Comparison of ENCODE assay signal across 5 cellular contexts in genomic region chr12:131322460-131322859, GRCh38.
A peak's percentile ranks its signal among the peaks of the same experiment; 100 is the strongest.
DNase-seq lines count a peak whose midpoint lies in the region; ATAC-seq, FAIRE-seq and TF ChIP-seq lines count a peak whose summit lies in the region.
"Not testable (repeated sequence)": the region's sequence is repeated elsewhere in the genome, so short reads cannot be mapped to it uniquely, and the experiment has no call there.

No MANE protein-coding gene starts in this region.

- H4K20me1 ChIP-seq in IMR-90 (ENCODE audit: insufficient read depth, low read length); K562 (replicated peaks; ENCODE audit: control insufficient read depth, insufficient read depth, low read length): not testable (repeated sequence)

- CTCF ChIA-PET in A549 (lab: Yijun Ruan, JAX); IMR-90 (lab: Yijun Ruan, JAX); K562 (lab: Yijun Ruan, JAX; ENCODE audit: low intra/inter-chr PET ratio): not testable (repeated sequence)

- not testable (repeated sequence) for H3K23ac ChIP-seq in IMR-90 (ENCODE audit: low read depth, low read length)

- not testable (repeated sequence) for H2AK9ac ChIP-seq in IMR-90 (replicated peaks; ENCODE audit: low read depth, low read length, poor library complexity)

- WGBS in A549 (ENCODE audit: missing lambda C conversion rate), result 23% methylated on average over 3 of the region's 3 CpGs
- no CpG with 5 or more reads among the region's 3 CpGs for WGBS in IMR-90 (ENCODE audit: extremely low coverage in 2 of 2, insufficient read length in 1 of 2), 2 experiments
- 6% methylated on average over 3 of the region's 3 CpGs for WGBS in K562 (ENCODE audit: insufficient coverage, low coverage, missing lambda C conversion rate)
- 56 to 61% methylated on average over 3 of the region's 3 CpGs for WGBS in pancreas, 2 donors

- H4K91ac ChIP-seq in IMR-90 (ENCODE audit: insufficient read depth, low read depth, low read length), result not testable (repeated sequence)

- not testable (repeated sequence) for H3K56ac ChIP-seq in IMR-90 (ENCODE audit: extremely low read depth, insufficient read depth, low read length)

- not testable (repeated sequence) for ATAC-seq in A549; IMR-90 (ENCODE audit: low read depth); K562; pancreas

- H2BK5ac ChIP-seq in IMR-90 (ENCODE audit: low read depth, low read length, poor library complexity, severe bottlenecking), result not testable (repeated sequence)

- dilution Hi-C loops in IMR-90 (cut with HindIII; ENCODE audit: low sequenced_read_pairs, unreplicated experiment), result not testable (repeated sequence)

- H3K4me2 ChIP-seq in A549; IMR-90 (ENCODE audit: low read depth, low read length); K562 (ENCODE audit: insufficient read depth, low read length): not testable (repeated sequence)

- not testable (repeated sequence) for H2AFZ ChIP-seq in IMR-90 (replicated peaks; ENCODE audit: low read length, poor library complexity); K562 (ENCODE audit: low read depth, low read length)

- not testable (repeated sequence) for H3K18ac ChIP-seq in IMR-90 (ENCODE audit: low read depth, low read length)

- POLR2A ChIA-PET in A549 (lab: Yijun Ruan, JAX); IMR-90 (lab: Charles Lee; ENCODE audit: unreplicated experiment): not testable (repeated sequence)
- POLR2A ChIA-PET in K562 (lab: Yijun Ruan, JAX), result interaction anchor here (0.6 kb wide), 1 partner anchor 9 kb away, joined by 3 read pairs; no protein-coding TSS in a partner anchor

- H2BK120ac ChIP-seq in IMR-90 (ENCODE audit: low read depth, low read length), result not testable (repeated sequence)

- H3K4me3 ChIP-seq in A549; IMR-90 (ENCODE audit: insufficient read depth, low read depth, low read length); K562; pancreas: not testable (repeated sequence)

- TF ChIP-seq RAD21 in A549 (conservative IDR thresholded peaks at IDR 0.05 in 1 of 2, IDR thresholded peaks at IDR 0.05 in 1 of 2); IMR-90 (IDR thresholded peaks at IDR 0.05; ENCODE audit: low read length); K562 (CRISPR knock-in tag; conservative IDR thresholded peaks at IDR 0.05 in 1 of 2, IDR thresholded peaks at IDR 0.05 in 1 of 2): not testable (repeated sequence)

- not testable (repeated sequence) for H4K5ac ChIP-seq in IMR-90 (ENCODE audit: low read depth, low read length)

- in situ Hi-C loops in IMR-90 (cut with MboI; ENCODE audit: low sequenced_read_pairs); K562 (cut with MboI): not testable (repeated sequence)

- not testable (repeated sequence) for H2BK15ac ChIP-seq in IMR-90 (ENCODE audit: low read depth, low read length)

- FAIRE-seq in A549 (lab: Jason Lieb, UNC); K562 (lab: Jason Lieb, UNC): not testable (repeated sequence)
- peak; percentile 94 for FAIRE-seq in frontal cortex (lab: Jason Lieb, UNC)
- FAIRE-seq in pancreas (lab: Jason Lieb, UNC), result peak; percentile 68

- H3K27me3 ChIP-seq in IMR-90 (ENCODE audit: control insufficient read depth, insufficient read depth, low read length); K562 (ENCODE audit: control insufficient read depth in 2 of 2, insufficient read depth in 2 of 2, low read length in 2 of 2); pancreas: not testable (repeated sequence)

- DNase-seq in A549 (ENCODE audit: low read depth in 1 of 2, low spot score in 1 of 2); IMR-90; K562 (ENCODE audit: extremely low read depth in 1 of 4, low spot score in 3 of 4); frontal cortex (ENCODE audit: low spot score in 2 of 2); pancreas: not testable (repeated sequence)

- H3K9ac ChIP-seq in IMR-90 (ENCODE audit: low read depth, low read length); K562 (ENCODE audit: insufficient read depth in 1 of 2, low read depth in 2 of 2, low read length in 2 of 2): not testable (repeated sequence)

- BruUV-seq in IMR-90 (replicated peaks; lab: Mats Ljungman, UMichigan); K562 (replicated peaks; lab: Mats Ljungman, UMichigan): not testable (repeated sequence)

- not testable (repeated sequence) for H3K14ac ChIP-seq in IMR-90 (replicated peaks; ENCODE audit: low read depth, low read length)

- not testable (repeated sequence) for H3K4ac ChIP-seq in IMR-90 (ENCODE audit: low read depth, low read length)

- not testable (repeated sequence) for H3K27ac ChIP-seq in A549; IMR-90 (ENCODE audit: insufficient read depth, low read length); K562 (ENCODE audit: extremely low read depth, low read depth, low read length); pancreas

- TF ChIP-seq EP300 in A549 (IDR thresholded peaks at IDR 0.05); K562 (IDR thresholded peaks at IDR 0.05; ENCODE audit: low read length): not testable (repeated sequence)

- not testable (repeated sequence) for H2AK5ac ChIP-seq in IMR-90 (ENCODE audit: low read depth, low read length)

- H2BK20ac ChIP-seq in IMR-90 (ENCODE audit: low read depth, low read length), result not testable (repeated sequence)

- H3K36me3 ChIP-seq in IMR-90 (ENCODE audit: control insufficient read depth, insufficient read depth, low read length); K562 (ENCODE audit: control insufficient read depth, insufficient read depth, low read length); pancreas: not testable (repeated sequence)

- H3K9me3 ChIP-seq in A549, result peaks cover 14% of the 10 kb centered on the region
- not testable (repeated sequence) for H3K9me3 ChIP-seq in IMR-90 (ENCODE audit: control insufficient read depth, insufficient read depth, low read length); K562 (replicated peaks; ENCODE audit: control insufficient read depth, insufficient read depth, low read depth, low read length); pancreas

- H3K9me1 ChIP-seq in IMR-90 (ENCODE audit: insufficient read depth, low read length); K562 (ENCODE audit: control insufficient read depth, insufficient read depth, low read length): not testable (repeated sequence)

- H3K79me2 ChIP-seq in K562 (ENCODE audit: control insufficient read depth, insufficient read depth, low read length), result not testable (repeated sequence)

- not testable (repeated sequence) for H4K8ac ChIP-seq in IMR-90 (ENCODE audit: low read depth in 2 of 2, low read length in 2 of 2)

- intact Hi-C loops in IMR-90 (cut with micrococcal nuclease); pancreas (cut with DNase I): not testable (repeated sequence)
- intact Hi-C loops in K562 (cut with micrococcal nuclease), result loop anchor here (10.0 kb wide), 1 partner anchor 132 kb away; no protein-coding TSS in a partner anchor

- not testable (repeated sequence) for TF ChIP-seq CTCF in A549 (IDR thresholded peaks at IDR 0.05); IMR-90 (conservative IDR thresholded peaks at IDR 0.05; ENCODE audit: low read depth, low read length); K562 (IDR thresholded peaks at IDR 0.05 in 2 of 3, conservative IDR thresholded peaks at IDR 0.05 in 1 of 3; ENCODE audit: insufficient read depth in 2 of 3, low read depth in 1 of 3, low read length in 3 of 3); pancreas (IDR thresholded peaks at IDR 0.05)

- H3K79me1 ChIP-seq in IMR-90 (ENCODE audit: low read depth in 1 of 2, low read length in 2 of 2), result not testable (repeated sequence)

- TF ChIP-seq POLR2A in A549 (IDR thresholded peaks at IDR 0.05; ENCODE audit: low read length); IMR-90 (IDR thresholded peaks at IDR 0.05; ENCODE audit: low read depth, low read length); K562 (conservative IDR thresholded peaks at IDR 0.05): not testable (repeated sequence)

- not testable (repeated sequence) for H3K4me1 ChIP-seq in A549; IMR-90 (ENCODE audit: control insufficient read depth, insufficient read depth, low read length); K562 (replicated peaks in 1 of 2; ENCODE audit: control insufficient read depth in 2 of 2, insufficient read depth in 2 of 2, low read length in 2 of 2); pancreas

TF ChIP-seq in A549, 52 proteins besides CTCF, POLR2A, EP300 and RAD21:
- peak; percentile 62 for TF ChIP-seq MAFK (IDR thresholded peaks at IDR 0.05; ENCODE audit: partially characterized antibody)
TF ChIP-seq in A549: peak in this region for 1; not testable (repeated sequence) for 51.

TF ChIP-seq in IMR-90, 13 proteins besides CTCF, POLR2A, EP300 and RAD21:
- peak; percentile 18; the same call in 1 of the 2 replicates for TF ChIP-seq MAFK (IDR thresholded peaks at IDR 0.05; ENCODE audit: low read depth, low read length)

TF ChIP-seq in K562, 482 proteins besides CTCF, POLR2A, EP300 and RAD21:
- TF ChIP-seq C11orf30 (IDR thresholded peaks at IDR 0.05; ENCODE audit: low read depth) (peak; percentile 39; the same call in 1 of the 2 replicates), ZNF316 (IDR thresholded peaks at IDR 0.05) (peak; percentile 77)
